ENCODE assay signal across 17 cellular contexts in the genomic region with DNA sequence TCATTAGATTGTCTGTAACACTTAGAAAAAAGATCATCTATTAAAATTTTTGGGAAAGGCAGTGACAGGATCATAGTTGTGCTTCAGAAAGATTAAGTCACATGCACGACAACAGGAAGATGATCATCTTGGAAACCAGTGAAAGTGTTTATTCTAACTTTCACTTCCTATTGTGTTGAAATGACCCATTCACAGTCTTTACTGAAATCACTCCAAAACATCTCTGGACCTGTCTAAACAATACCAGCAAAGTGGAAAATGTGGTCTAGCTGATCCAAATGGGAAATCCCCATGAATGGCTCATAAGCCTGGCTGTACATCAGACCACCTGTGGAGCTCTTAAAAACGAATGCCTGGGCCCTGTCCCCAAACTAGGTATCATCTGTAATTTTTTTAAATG.
DNase-seq lines count a peak whose midpoint lies in the region; ATAC-seq and TF ChIP-seq lines count a peak whose summit lies in the region.
"Had no signal": no experiment of that assay in that cellular context is flagged by ENCODE, and none has a peak within 500 bp of the region (broad histone marks: within the 10 kb centered on the region; RNA-seq: fewer than 3 reads in every experiment).

No MANE protein-coding gene starts in this region.

- peak; percentile 65 for DNase-seq in CD1c-positive myeloid dendritic cell (ENCODE audit: extremely low spot score)
- DNase-seq in astrocyte of the spinal cord (ENCODE audit: low read depth, low spot score) = peak; percentile 44
- no peak for DNase-seq in SW480 (ENCODE audit: low spot score)
- no peak for DNase-seq in NCI-H1092 (lab: John Stamatoyannopoulos, UW)
- DNase-seq in activated gamma-delta T cell (lab: John Stamatoyannopoulos, UW) = no peak
- DNase-seq: activated CD4-positive, CD25-positive, alpha-beta regulatory T cell treated with anti-CD3 and anti-CD28 coated beads, Interleukin-2, amount 50 U/mL, for 72 hours; DMS153; glutamatergic neuron; kidney; MM.1S; NCI-H2227 treated with DMSO at 0.1 percent for 48 hours; T-cell had no signal

- TF ChIP-seq CTCF in astrocyte of the spinal cord (IDR thresholded peaks at IDR 0.05; ENCODE audit: low read depth, low read length) = no peak

- in situ Hi-C loops in astrocyte of the spinal cord (cut with HindIII; ENCODE audit: low sequenced_read_pairs) = no loop called here

- ATAC-seq in GM18868 (IDR thresholded peaks at IDR 0.05; ENCODE audit: unreplicated experiment) (peak; percentile 71), HG02981 (IDR thresholded peaks at IDR 0.05; ENCODE audit: unreplicated experiment) (peak; percentile 86), GM19455 (IDR thresholded peaks at IDR 0.05; ENCODE audit: unreplicated experiment) (no peak)
- ATAC-seq: Panc1, T-cell had no signal

- no peak overlapping the region for H3K4me3 ChIP-seq in astrocyte of the spinal cord (ENCODE audit: low read depth, low read length)
- H3K4me3 ChIP-seq: vagina had no signal

Comparison
In these comparisons a context has a peak if more than half of its experiments do, and no peak if none do; other contexts are left out.
1. DNase-seq: peak in CD1c-positive myeloid dendritic cell (single experiment) and astrocyte of the spinal cord (single experiment); none in SW480 (single experiment), NCI-H1092 (single experiment) and activated gamma-delta T cell (single experiment).